Comparison of ENCODE assay signal across 13 cellular contexts in genomic region chr11:70448983-70449567, GRCh38. TPM values are rescaled to one million over a fixed set of nuclear protein-coding genes. Genes with fewer than 3 reads are reported as not detected.
DNase-seq lines count a peak whose midpoint lies in the region; ATAC-seq, FAIRE-seq and TF ChIP-seq lines count a peak whose summit lies in the region.
"Had no signal": no experiment of that assay in that cellular context is flagged by ENCODE, and none has a peak within 500 bp of the region (broad histone marks: within the 10 kb centered on the region; RNA-seq: fewer than 3 reads in every experiment).

No MANE protein-coding gene starts in this region.

- H3K27me3 Mint-ChIP-seq in activated CD4-positive, alpha-beta T cell treated with anti-CD3 and anti-CD28 coated beads for 36 hours = peaks cover 3% of the 10 kb centered on the region
- peaks cover 15 to 22% (median 18%) of the 10 kb centered on the region in 3 donors for H3K27me3 Mint-ChIP-seq in immature natural killer cell (ENCODE audit: low read depth in 3 of 3)

- H3K4me1 ChIP-seq in osteoblast (ENCODE audit: insufficient read depth, low read length) = no peaks in the 10 kb centered on the region

- CTCF ChIA-PET in activated CD4-positive, alpha-beta T cell treated with anti-CD3 and anti-CD28 coated beads for 36 hours (lab: Charles Lee) = no interaction called here

- peak; percentile 53 for TF ChIP-seq CTCF in bronchial epithelial cell (IDR thresholded peaks at IDR 0.05; ENCODE audit: insufficient read depth, low read length, severe bottlenecking)
- peak; percentile 41 for TF ChIP-seq CTCF in osteoblast (IDR thresholded peaks at IDR 0.05; ENCODE audit: extremely low read depth, low read depth, low read length)

- peak; percentile 37; the same call in 1 of the 2 replicates for TF ChIP-seq RAD21 in Ishikawa (IDR thresholded peaks at IDR 0.05; ENCODE audit: low read depth)

- TF ChIP-seq EP300 in Ishikawa (IDR thresholded peaks at IDR 0.05; ENCODE audit: borderline replicate concordance) = no peak

- no peak overlapping the region for H3K4me3 ChIP-seq in bronchial epithelial cell (ENCODE audit: low read depth, low read length)
- H3K4me3 ChIP-seq in osteoblast (ENCODE audit: insufficient read depth, low read length) = no peak overlapping the region
- H3K4me3 ChIP-seq: BLaER1 treated with 17β-estradiol and CSF1 and Interleukin-3, amounts not matched to agents 10 nM and 100 nM had no signal

- no peak overlapping the region for H3K27ac ChIP-seq in osteoblast (ENCODE audit: low read depth, low read length)
- H3K27ac ChIP-seq: BLaER1 treated with 17β-estradiol and CSF1 and Interleukin-3, amounts not matched to agents 10 nM and 100 nM had no signal

- peaks cover 10% of the 10 kb centered on the region for H3K36me3 Mint-ChIP-seq in activated CD4-positive, alpha-beta T cell treated with anti-CD3 and anti-CD28 coated beads for 36 hours (ENCODE audit: low read depth)
- H3K36me3 Mint-ChIP-seq in immature natural killer cell = peaks cover 5 to 23% (median 20%) of the 10 kb centered on the region in 3 donors

- FAIRE-seq in bronchial epithelial cell (lab: Jason Lieb, UNC) = no peak
- FAIRE-seq: endometrium had no signal

- H3K36me3 ChIP-seq in bronchial epithelial cell (ENCODE audit: control insufficient read depth, insufficient read depth, low read length) (no peaks in the 10 kb centered on the region), osteoblast (ENCODE audit: insufficient read depth, low read length) (no peaks in the 10 kb centered on the region)
- H3K36me3 ChIP-seq: BLaER1 treated with 17β-estradiol and CSF1 and Interleukin-3, amounts not matched to agents 10 nM and 100 nM had no signal

- POLR2A ChIA-PET in activated CD4-positive, alpha-beta T cell treated with anti-CD3 and anti-CD28 coated beads for 36 hours (lab: Charles Lee) = no interaction called here

- no peak overlapping the region for H3K4me2 ChIP-seq in osteoblast (ENCODE audit: insufficient read depth, low read length)
- H3K4me2 ChIP-seq: BLaER1 treated with 17β-estradiol and CSF1 and Interleukin-3, amounts not matched to agents 10 nM and 100 nM had no signal

- no peak overlapping the region for H3K4me3 Mint-ChIP-seq in activated CD4-positive, alpha-beta T cell treated with anti-CD3 and anti-CD28 coated beads for 36 hours
- no peak overlapping the region for H3K4me3 Mint-ChIP-seq in immature natural killer cell
- H3K4me3 Mint-ChIP-seq: activated naive CD4-positive, alpha-beta T cell treated with anti-CD3 and anti-CD28 coated beads, Interleukin-2, amount 50 U/mL, for 24 hours had no signal

- intact Hi-C loops in activated CD4-positive, alpha-beta T cell treated with anti-CD3 and anti-CD28 coated beads for 36 hours (cut with DNase I, micrococcal nuclease) = no loop called here

- H3K27me3 ChIP-seq in bronchial epithelial cell (ENCODE audit: control insufficient read depth, insufficient read depth, low read length) (no peaks in the 10 kb centered on the region), osteoblast (ENCODE audit: insufficient read depth, low read length) (no peaks in the 10 kb centered on the region)

- H4K20me1 ChIP-seq in osteoblast (ENCODE audit: insufficient read depth, low read length) = no peaks in the 10 kb centered on the region
- H4K20me1 ChIP-seq: BLaER1 treated with 17β-estradiol and CSF1 and Interleukin-3, amounts not matched to agents 10 nM and 100 nM had no signal

- ATAC-seq in activated CD4-positive, alpha-beta T cell treated with anti-CD3 and anti-CD28 coated beads for 36 hours = no peak

- H3K79me2 ChIP-seq in osteoblast (ENCODE audit: insufficient read depth, low read length) = no peaks in the 10 kb centered on the region

- peak; percentile 23 for DNase-seq in activated CD4-positive, alpha-beta T cell treated with anti-CD3 and anti-CD28 coated beads for 36 hours
- DNase-seq in activated CD4-positive, alpha-beta T cell treated with anti-CD3 and anti-CD28 coated beads for 4 hours = no peak
- no peak for DNase-seq in bronchial epithelial cell (ENCODE audit: low read depth)
- no peak for DNase-seq in osteoblast (ENCODE audit: insufficient read length, low spot score, missing footprints)
- no peak for DNase-seq in OCI-M2 (lab: John Stamatoyannopoulos, UW; ENCODE audit: unreplicated experiment)
- no peak for DNase-seq in NCI-H187 (lab: John Stamatoyannopoulos, UW)
- no peak for DNase-seq in immature natural killer cell
- DNase-seq: retina had no signal

- H2AFZ ChIP-seq in osteoblast (ENCODE audit: low read length) = no peak overlapping the region

- H3K27ac Mint-ChIP-seq in activated CD4-positive, alpha-beta T cell treated with anti-CD3 and anti-CD28 coated beads for 36 hours = no peak overlapping the region
- no peak overlapping the region for H3K27ac Mint-ChIP-seq in immature natural killer cell
- H3K27ac Mint-ChIP-seq: activated naive CD4-positive, alpha-beta T cell treated with anti-CD3 and anti-CD28 coated beads, Interleukin-2, amount 50 U/mL, for 24 hours; IgD-negative memory B cell had no signal

- H3K4me1 Mint-ChIP-seq in activated CD4-positive, alpha-beta T cell treated with anti-CD3 and anti-CD28 coated beads for 36 hours = no peaks in the 10 kb centered on the region
- no peaks in the 10 kb centered on the region for H3K4me1 Mint-ChIP-seq in immature natural killer cell
- H3K4me1 Mint-ChIP-seq: activated naive CD4-positive, alpha-beta T cell treated with anti-CD3 and anti-CD28 coated beads, Interleukin-2, amount 50 U/mL, for 24 hours; IgD-negative memory B cell had no signal

- H3K9me3 ChIP-seq in osteoblast (ENCODE audit: low read depth, low read length) = peaks cover 3% of the 10 kb centered on the region

- H3K9me3 Mint-ChIP-seq in activated CD4-positive, alpha-beta T cell treated with anti-CD3 and anti-CD28 coated beads for 36 hours (ENCODE audit: low read depth) = peaks cover 31% of the 10 kb centered on the region
- peaks cover 20 to 35% (median 24%) of the 10 kb centered on the region in 6 donors for H3K9me3 Mint-ChIP-seq in immature natural killer cell

TF ChIP-seq in Ishikawa, 13 proteins besides CTCF, POLR2A, EP300 and RAD21:
- TF ChIP-seq MAX (IDR thresholded peaks at IDR 0.05) (no peak), NFIC (IDR thresholded peaks at IDR 0.05) (no peak), ZBTB7A (IDR thresholded peaks at IDR 0.05; ENCODE audit: low read depth) (no peak), YY1 (IDR thresholded peaks at IDR 0.05; ENCODE audit: low read depth) (no peak), TCF12 (IDR thresholded peaks at IDR 0.05; ENCODE audit: low read depth) (no peak), CREB1 (IDR thresholded peaks at IDR 0.05; ENCODE audit: low read depth) (no peak)

RNA-seq across cellular contexts. Expression of gene CTTN, which starts 50.7 kb away (rescaled TPM):
- total RNA-seq in activated CD4-positive, alpha-beta T cell treated with anti-CD3 and anti-CD28 coated beads for 36 hours = 10 to 100 TPM; 40.9 to 41.1 TPM
- total RNA-seq in bronchial epithelial cell (412 and 460 TPM in 2 replicates), osteoblast (426 and 429 TPM in 2 replicates)
- under 1 TPM in 2 of 3 donors, not detected in 1; 0.53 to 0.67 TPM for polyA plus RNA-seq in immature natural killer cell
